In the genomic region with DNA sequence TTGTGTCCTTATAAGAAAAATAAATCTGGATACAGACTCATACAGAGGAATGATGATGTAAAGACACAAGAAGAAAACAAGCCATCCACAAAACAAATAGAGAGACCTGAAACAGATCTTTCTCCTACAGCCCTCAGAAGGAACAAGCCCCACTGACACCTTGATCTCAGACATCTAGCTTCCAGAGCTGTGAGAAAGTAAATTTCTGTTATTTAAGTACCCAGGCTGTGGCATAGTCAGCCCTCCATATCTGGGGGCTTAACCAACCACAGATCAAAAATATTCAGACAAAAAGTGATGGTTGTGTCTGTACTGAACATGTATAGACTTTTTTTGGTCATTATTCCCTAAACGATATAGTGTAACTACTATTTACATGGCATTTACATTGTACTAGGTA, we compare ENCODE assay signal across 29 cellular contexts. TPM values are rescaled to one million over a fixed set of nuclear protein-coding genes. Genes with fewer than 3 reads are reported as not detected.
"Had no signal": no experiment of that assay in that cellular context is flagged by ENCODE, and none has a peak within 500 bp of the region (broad histone marks: within the 10 kb centered on the region; RNA-seq: fewer than 3 reads in every experiment).

No MANE protein-coding gene starts in this region.

- H3K9me3 ChIP-seq: lower lobe of right lung, pancreas, prostate gland, stomach, testis, thyroid gland, transverse colon, upper lobe of left lung, vagina had no signal

- FAIRE-seq: keratinocyte, pancreas had no signal

- H3K4me1 ChIP-seq: lower lobe of right lung, pancreas, prostate gland, stomach, testis, thyroid gland, transverse colon, upper lobe of left lung, vagina had no signal

- H3K36me3 Mint-ChIP-seq: naive thymus-derived CD8-positive, alpha-beta T cell; stimulated activated naive B cell treated with anti-CD40 and anti-IgM and Interleukin-4, amounts not matched to agents 10 μg/mL and 1 μg/mL and 100 μg/mL, for 72 hours had no signal

- H3K4me3 ChIP-seq: lower lobe of right lung, pancreas, prostate gland, skin epidermis, stomach, testis, thyroid gland, transverse colon, upper lobe of left lung, vagina had no signal

- H3K27ac Mint-ChIP-seq: naive thymus-derived CD8-positive, alpha-beta T cell; nephron; stimulated activated naive B cell treated with anti-CD40 and anti-IgM and Interleukin-4, amounts not matched to agents 10 μg/mL and 1 μg/mL and 100 μg/mL, for 72 hours had no signal

- H3K4me1 Mint-ChIP-seq: nephron, neural crest cell had no signal

- H3K4me3 Mint-ChIP-seq: naive thymus-derived CD8-positive, alpha-beta T cell; nephron; neural crest cell; stimulated activated naive B cell treated with anti-CD40 and anti-IgM and Interleukin-4, amounts not matched to agents 10 μg/mL and 1 μg/mL and 100 μg/mL, for 72 hours had no signal

- DNase-seq: kidney glomerular epithelial cell; left cardiac atrium; lower lobe of right lung; mammary epithelial cell; mesenchymal stem cell; naive thymus-derived CD8-positive, alpha-beta T cell; pancreas; posterior cingulate gyrus; retina; right cardiac atrium; stimulated activated CD4-positive, alpha-beta T cell treated with anti-CD3 and anti-CD28 coated beads, Interleukin-12 subunit alpha, Interleukin-12 subunit beta, amount 100 ng/mL, for 4 hours; stimulated activated CD4-positive, alpha-beta T cell treated with anti-CD3 and anti-CD28 coated beads, Interleukin-15, amount 100 ng/mL, for 24 hours; stimulated activated CD4-positive, alpha-beta T cell treated with anti-CD3 and anti-CD28 coated beads, Interleukin-2, amount 100 ng/mL, for 24 hours; stimulated activated CD4-positive, alpha-beta T cell treated with anti-CD3 and anti-CD28 coated beads, Interleukin-4, amount 100 ng/mL, for 1 hour; stimulated activated naive B cell treated with anti-CD40 and anti-IgM and Interleukin-4, amounts not matched to agents 10 μg/mL and 1 μg/mL and 100 μg/mL, for 72 hours; stimulated activated naive CD8-positive, alpha-beta T cell treated with anti-CD3 and anti-CD28 coated beads, Interleukin-15, Interleukin-2, amounts not matched to agents 100 U/mL and 50 U/mL, for 24 hours; stomach; testis; thyroid gland; transverse colon; upper lobe of left lung had no signal

- H3K36me3 ChIP-seq: lower lobe of right lung, pancreas, prostate gland, stomach, thyroid gland, transverse colon, upper lobe of left lung, vagina had no signal

- H3K9me3 Mint-ChIP-seq: naive thymus-derived CD8-positive, alpha-beta T cell; neural crest cell had no signal

- H3K27ac ChIP-seq: lower lobe of right lung, pancreas, prostate gland, stomach, testis, thyroid gland, transverse colon, upper lobe of left lung, vagina had no signal

- ATAC-seq: left cardiac atrium; left lobe of liver; lower lobe of right lung; naive thymus-derived CD8-positive, alpha-beta T cell; pancreas; right cardiac atrium; sciatic nerve; stimulated activated naive B cell treated with anti-CD40 and anti-IgM and Interleukin-4, amounts not matched to agents 10 μg/mL and 1 μg/mL and 100 μg/mL, for 72 hours; stimulated activated naive CD8-positive, alpha-beta T cell treated with anti-CD3 and anti-CD28 coated beads, Interleukin-15, Interleukin-2, amounts not matched to agents 100 U/mL and 50 U/mL, for 24 hours had no signal

- H3K27me3 Mint-ChIP-seq: stimulated activated naive B cell treated with anti-CD40 and anti-IgM and Interleukin-4, amounts not matched to agents 10 μg/mL and 1 μg/mL and 100 μg/mL, for 72 hours had no signal

- H3K27me3 ChIP-seq: pancreas, stomach, testis, thyroid gland, transverse colon, upper lobe of left lung, vagina had no signal

RNA-seq across cellular contexts. Expression of gene ANKRD1, which starts 23.9 kb away (rescaled TPM):
- total RNA-seq: left lobe of liver; naive thymus-derived CD8-positive, alpha-beta T cell; neural crest cell; transverse colon; vagina had no signal
- polyA plus RNA-seq: naive thymus-derived CD8-positive, alpha-beta T cell had no signal
